ENCODE assay signal across 2 cellular contexts in the genomic region with DNA sequence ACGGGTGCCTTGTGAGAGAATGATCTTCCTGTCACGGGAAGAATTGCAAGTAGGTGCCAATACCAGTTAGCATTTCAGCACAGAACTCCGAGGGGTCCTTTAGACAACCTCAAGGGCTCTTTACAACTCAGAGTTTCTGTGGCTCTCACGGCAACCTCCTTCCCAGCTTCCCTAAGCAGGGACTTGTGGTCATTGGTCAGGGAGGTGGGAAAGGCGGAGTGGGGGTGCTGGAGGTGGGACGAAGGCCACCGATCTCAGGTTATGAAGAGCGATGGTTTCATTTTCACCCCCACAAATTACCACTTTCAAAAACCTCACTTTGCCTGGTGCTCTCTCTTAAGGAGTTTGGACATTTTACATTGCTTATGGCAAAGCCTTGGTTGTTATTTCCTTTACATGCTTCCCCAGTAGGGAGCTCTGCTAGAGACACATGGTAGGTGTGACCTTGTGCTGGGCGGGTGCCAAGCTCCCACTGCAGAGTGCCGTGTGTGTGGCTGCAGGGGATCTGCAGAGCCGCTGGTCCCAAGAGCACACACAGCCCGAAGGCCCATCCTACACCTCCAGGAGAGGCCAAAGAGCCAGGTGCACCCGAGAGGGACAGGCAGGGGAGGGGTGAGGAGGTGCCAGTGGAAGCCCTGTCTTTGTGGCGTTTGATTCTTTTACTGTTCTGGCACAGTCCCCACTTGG.
TF ChIP-seq lines count a peak whose summit lies in the region.

No MANE protein-coding gene starts in this region.

TF ChIP-seq in Ishikawa, 13 proteins besides CTCF, POLR2A, EP300 and RAD21 (continued from another document):
- no peak for TF ChIP-seq CEBPB (IDR thresholded peaks at IDR 0.05)
- TF ChIP-seq, protein P1, sequence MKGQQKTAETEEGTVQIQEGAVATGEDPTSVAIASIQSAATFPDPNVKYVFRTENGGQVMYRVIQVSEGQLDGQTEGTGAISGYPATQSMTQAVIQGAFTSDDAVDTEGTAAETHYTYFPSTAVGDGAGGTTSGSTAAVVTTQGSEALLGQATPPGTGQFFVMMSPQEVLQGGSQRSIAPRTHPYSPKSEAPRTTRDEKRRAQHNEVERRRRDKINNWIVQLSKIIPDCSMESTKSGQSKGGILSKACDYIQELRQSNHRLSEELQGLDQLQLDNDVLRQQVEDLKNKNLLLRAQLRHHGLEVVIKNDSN (IDR thresholded peaks at IDR 0.05) = no peak
- TF ChIP-seq, protein P2, sequence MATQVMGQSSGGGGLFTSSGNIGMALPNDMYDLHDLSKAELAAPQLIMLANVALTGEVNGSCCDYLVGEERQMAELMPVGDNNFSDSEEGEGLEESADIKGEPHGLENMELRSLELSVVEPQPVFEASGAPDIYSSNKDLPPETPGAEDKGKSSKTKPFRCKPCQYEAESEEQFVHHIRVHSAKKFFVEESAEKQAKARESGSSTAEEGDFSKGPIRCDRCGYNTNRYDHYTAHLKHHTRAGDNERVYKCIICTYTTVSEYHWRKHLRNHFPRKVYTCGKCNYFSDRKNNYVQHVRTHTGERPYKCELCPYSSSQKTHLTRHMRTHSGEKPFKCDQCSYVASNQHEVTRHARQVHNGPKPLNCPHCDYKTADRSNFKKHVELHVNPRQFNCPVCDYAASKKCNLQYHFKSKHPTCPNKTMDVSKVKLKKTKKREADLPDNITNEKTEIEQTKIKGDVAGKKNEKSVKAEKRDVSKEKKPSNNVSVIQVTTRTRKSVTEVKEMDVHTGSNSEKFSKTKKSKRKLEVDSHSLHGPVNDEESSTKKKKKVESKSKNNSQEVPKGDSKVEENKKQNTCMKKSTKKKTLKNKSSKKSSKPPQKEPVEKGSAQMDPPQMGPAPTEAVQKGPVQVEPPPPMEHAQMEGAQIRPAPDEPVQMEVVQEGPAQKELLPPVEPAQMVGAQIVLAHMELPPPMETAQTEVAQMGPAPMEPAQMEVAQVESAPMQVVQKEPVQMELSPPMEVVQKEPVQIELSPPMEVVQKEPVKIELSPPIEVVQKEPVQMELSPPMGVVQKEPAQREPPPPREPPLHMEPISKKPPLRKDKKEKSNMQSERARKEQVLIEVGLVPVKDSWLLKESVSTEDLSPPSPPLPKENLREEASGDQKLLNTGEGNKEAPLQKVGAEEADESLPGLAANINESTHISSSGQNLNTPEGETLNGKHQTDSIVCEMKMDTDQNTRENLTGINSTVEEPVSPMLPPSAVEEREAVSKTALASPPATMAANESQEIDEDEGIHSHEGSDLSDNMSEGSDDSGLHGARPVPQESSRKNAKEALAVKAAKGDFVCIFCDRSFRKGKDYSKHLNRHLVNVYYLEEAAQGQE (IDR thresholded peaks at IDR 0.05; ENCODE audit: low read depth) = no peak
- no peak for TF ChIP-seq CREB1 (IDR thresholded peaks at IDR 0.05; ENCODE audit: low read depth)
- TF ChIP-seq NFIC (IDR thresholded peaks at IDR 0.05) = peak; percentile 41
- TF ChIP-seq ZBTB7A (IDR thresholded peaks at IDR 0.05; ENCODE audit: low read depth) = no peak
- TF ChIP-seq TEAD4 (IDR thresholded peaks at IDR 0.05) = 0 out of 2 replicates have a peak, but pooled peaks have one; percentile 11
- no peak for TF ChIP-seq EGR1 (IDR thresholded peaks at IDR 0.05)
- TF ChIP-seq FOXM1 (IDR thresholded peaks at IDR 0.05; ENCODE audit: borderline replicate concordance, low read depth) = no peak

TF ChIP-seq in H1, 55 proteins besides CTCF, POLR2A, EP300 and RAD21 (continued from another document):
- TF ChIP-seq, protein P3, sequence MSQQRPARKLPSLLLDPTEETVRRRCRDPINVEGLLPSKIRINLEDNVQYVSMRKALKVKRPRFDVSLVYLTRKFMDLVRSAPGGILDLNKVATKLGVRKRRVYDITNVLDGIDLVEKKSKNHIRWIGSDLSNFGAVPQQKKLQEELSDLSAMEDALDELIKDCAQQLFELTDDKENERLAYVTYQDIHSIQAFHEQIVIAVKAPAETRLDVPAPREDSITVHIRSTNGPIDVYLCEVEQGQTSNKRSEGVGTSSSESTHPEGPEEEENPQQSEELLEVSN (IDR thresholded peaks at IDR 0.05) = peak; percentile 54; the same call in 1 of the 2 replicates
- no peak for TF ChIP-seq CBX5 (IDR thresholded peaks at IDR 0.05; ENCODE audit: low read depth, low read length)
